1 cellular context compared by ENCODE assay signal in genomic region chr9:90458485-90458884, GRCh38.
TF ChIP-seq lines count a peak whose summit lies in the region.

No MANE protein-coding gene starts in this region.

TF ChIP-seq in GM12878, 131 proteins besides CTCF, POLR2A, EP300 and RAD21 (continued from another document):
- TF ChIP-seq, protein P1, sequence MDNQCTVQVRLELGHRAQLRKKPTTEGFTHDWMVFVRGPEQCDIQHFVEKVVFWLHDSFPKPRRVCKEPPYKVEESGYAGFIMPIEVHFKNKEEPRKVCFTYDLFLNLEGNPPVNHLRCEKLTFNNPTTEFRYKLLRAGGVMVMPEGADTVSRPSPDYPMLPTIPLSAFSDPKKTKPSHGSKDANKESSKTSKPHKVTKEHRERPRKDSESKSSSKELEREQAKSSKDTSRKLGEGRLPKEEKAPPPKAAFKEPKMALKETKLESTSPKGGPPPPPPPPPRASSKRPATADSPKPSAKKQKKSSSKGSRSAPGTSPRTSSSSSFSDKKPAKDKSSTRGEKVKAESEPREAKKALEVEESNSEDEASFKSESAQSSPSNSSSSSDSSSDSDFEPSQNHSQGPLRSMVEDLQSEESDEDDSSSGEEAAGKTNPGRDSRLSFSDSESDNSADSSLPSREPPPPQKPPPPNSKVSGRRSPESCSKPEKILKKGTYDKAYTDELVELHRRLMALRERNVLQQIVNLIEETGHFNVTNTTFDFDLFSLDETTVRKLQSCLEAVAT (IDR thresholded peaks at IDR 0.05), result no peak
- TF ChIP-seq ZNF622 (IDR thresholded peaks at IDR 0.05), result no peak
